In the genomic region with DNA sequence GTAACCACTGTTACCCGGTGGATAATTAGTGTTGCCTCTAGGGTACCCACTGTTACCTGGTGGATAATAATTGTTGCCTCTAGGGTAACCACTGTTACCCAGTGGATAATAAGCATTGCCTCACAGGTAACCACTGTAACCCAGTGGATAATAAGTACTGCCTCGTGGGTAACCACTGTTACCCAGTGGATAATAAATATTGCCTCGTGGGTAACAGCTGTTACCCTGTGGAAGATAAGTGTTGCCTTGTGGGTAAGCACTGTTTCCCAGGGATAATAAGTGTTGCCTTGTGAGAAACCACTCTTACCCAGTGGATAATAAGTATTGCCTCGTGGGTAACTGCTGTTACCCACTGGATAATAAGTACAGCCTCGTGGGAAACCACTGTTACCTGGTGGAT, we compare ENCODE assay signal across 1 cellular context.
TF ChIP-seq lines count a peak whose summit lies in the region.

No MANE protein-coding gene starts in this region.

TF ChIP-seq in GM12878, 131 proteins besides CTCF, POLR2A, EP300 and RAD21 (continued from another document):
- TF ChIP-seq STAT1 (conservative IDR thresholded peaks at IDR 0.05): no peak
- TF ChIP-seq, protein P1, sequence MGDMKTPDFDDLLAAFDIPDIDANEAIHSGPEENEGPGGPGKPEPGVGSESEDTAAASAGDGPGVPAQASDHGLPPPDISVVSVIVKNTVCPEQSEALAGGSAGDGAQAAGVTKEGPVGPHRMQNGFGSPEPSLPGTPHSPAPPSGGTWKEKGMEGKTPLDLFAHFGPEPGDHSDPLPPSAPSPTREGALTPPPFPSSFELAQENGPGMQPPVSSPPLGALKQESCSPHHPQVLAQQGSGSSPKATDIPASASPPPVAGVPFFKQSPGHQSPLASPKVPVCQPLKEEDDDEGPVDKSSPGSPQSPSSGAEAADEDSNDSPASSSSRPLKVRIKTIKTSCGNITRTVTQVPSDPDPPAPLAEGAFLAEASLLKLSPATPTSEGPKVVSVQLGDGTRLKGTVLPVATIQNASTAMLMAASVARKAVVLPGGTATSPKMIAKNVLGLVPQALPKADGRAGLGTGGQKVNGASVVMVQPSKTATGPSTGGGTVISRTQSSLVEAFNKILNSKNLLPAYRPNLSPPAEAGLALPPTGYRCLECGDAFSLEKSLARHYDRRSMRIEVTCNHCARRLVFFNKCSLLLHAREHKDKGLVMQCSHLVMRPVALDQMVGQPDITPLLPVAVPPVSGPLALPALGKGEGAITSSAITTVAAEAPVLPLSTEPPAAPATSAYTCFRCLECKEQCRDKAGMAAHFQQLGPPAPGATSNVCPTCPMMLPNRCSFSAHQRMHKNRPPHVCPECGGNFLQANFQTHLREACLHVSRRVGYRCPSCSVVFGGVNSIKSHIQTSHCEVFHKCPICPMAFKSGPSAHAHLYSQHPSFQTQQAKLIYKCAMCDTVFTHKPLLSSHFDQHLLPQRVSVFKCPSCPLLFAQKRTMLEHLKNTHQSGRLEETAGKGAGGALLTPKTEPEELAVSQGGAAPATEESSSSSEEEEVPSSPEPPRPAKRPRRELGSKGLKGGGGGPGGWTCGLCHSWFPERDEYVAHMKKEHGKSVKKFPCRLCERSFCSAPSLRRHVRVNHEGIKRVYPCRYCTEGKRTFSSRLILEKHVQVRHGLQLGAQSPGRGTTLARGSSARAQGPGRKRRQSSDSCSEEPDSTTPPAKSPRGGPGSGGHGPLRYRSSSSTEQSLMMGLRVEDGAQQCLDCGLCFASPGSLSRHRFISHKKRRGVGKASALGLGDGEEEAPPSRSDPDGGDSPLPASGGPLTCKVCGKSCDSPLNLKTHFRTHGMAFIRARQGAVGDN (IDR thresholded peaks at IDR 0.05): peak; percentile 34
- peak; percentile 80 for TF ChIP-seq PRDM15 (CRISPR knock-in tag; IDR thresholded peaks at IDR 0.05)
- no peak for TF ChIP-seq RBBP5 (conservative IDR thresholded peaks at IDR 0.05)
- peak; percentile 37; the same call in 1 of the 2 replicates for TF ChIP-seq YBX1 (IDR thresholded peaks at IDR 0.05)
- no peak for TF ChIP-seq CHD2 (IDR thresholded peaks at IDR 0.05; ENCODE audit: borderline replicate concordance, low read depth, low read length)
- TF ChIP-seq MTA2 (IDR thresholded peaks at IDR 0.05; ENCODE audit: low read depth): no peak
TF ChIP-seq in GM12878: peak in this region for 5.
